12 cellular contexts compared by ENCODE assay signal in the genomic region with DNA sequence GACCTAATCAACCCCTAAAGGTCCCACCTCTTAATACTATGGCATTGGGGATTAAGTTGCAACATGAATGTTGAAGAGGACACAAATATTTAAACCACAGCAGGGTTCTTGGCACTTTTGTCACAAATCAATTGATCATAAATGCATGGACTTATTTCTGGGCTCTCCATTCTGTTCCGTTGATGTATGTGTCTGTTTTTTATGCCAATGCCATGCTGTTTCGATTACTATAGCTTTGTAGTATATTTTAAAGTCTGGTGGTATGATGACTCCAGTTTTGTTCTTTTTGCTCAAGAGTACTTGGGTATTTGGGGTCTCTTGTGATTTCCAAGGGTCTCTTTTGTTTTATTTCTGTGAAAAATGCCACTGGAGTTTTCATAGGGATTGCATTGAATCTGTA. TPM values are rescaled to one million over a fixed set of nuclear protein-coding genes. Genes with fewer than 3 reads are reported as not detected.
"Had no signal": no experiment of that assay in that cellular context is flagged by ENCODE, and none has a peak within 500 bp of the region (broad histone marks: within the 10 kb centered on the region; RNA-seq: fewer than 3 reads in every experiment).

No MANE protein-coding gene starts in this region.

- H3K4me2 ChIP-seq: KMS-11 had no signal

- H3K9ac ChIP-seq: KMS-11 had no signal

- DNase-seq: IMR-90, Karpas-422, Kasumi-1, KG1 had no signal

- ATAC-seq: HepG2 had no signal

- FAIRE-seq: HepG2, HTR-8/SVneo had no signal

- H3K27ac ChIP-seq: HL-60, KMS-11 had no signal

RNA-seq across cellular contexts. Expression of gene PLA2G2A, which starts 34.7 kb away (rescaled TPM):
- total RNA-seq: HT1080, IMR-90, LHCN-M2 had no signal
- polyA plus RNA-seq: IgD-negative memory B cell, IMR-90 had no signal

RNA-seq across cellular contexts. Expression of gene PLA2G5, which starts 55.8 kb away (rescaled TPM):
- total RNA-seq: HepG2, HT-29, HT1080, IMR-90, LHCN-M2 had no signal
- polyA plus RNA-seq: HepG2, IgD-negative memory B cell, IMR-90 had no signal
